In genomic region chr19:10568826-10569651, GRCh38 we compare ENCODE assay signal across 8 cellular contexts. TPM values are rescaled to one million over a fixed set of nuclear protein-coding genes. Genes with fewer than 3 reads are reported as not detected.
DNase-seq lines count a peak whose midpoint lies in the region; ATAC-seq and TF ChIP-seq lines count a peak whose summit lies in the region.

TSS of gene CDKN2D (minus strand) at chr19:10568979. CDS start at chr19:10568653, 326 bp downstream.

- H3K79me1 ChIP-seq in trophoblast cell (ENCODE audit: low read length) = peaks cover 9% of the 10 kb centered on the region

- ATAC-seq in HG02763 (IDR thresholded peaks at IDR 0.05; ENCODE audit: unreplicated experiment) = peak; percentile 66
- ATAC-seq in activated naive CD8-positive, alpha-beta T cell treated with anti-CD3 and anti-CD28 coated beads, Interleukin-2, amount 50 U/mL, for 24 hours = peak; percentile 78

- no peaks in the 10 kb centered on the region for H3K9me3 Mint-ChIP-seq in activated naive CD8-positive, alpha-beta T cell treated with anti-CD3 and anti-CD28 coated beads, Interleukin-2, amount 50 U/mL, for 24 hours
- H3K9me3 Mint-ChIP-seq in type B pancreatic cell = no peaks in the 10 kb centered on the region

- H3K4me3 Mint-ChIP-seq in activated naive CD8-positive, alpha-beta T cell treated with anti-CD3 and anti-CD28 coated beads, Interleukin-2, amount 50 U/mL, for 24 hours = peak within 1 kb of the TSS; percentile 98
- peak within 1 kb of the TSS; percentile 88 for H3K4me3 Mint-ChIP-seq in type B pancreatic cell

- no CpG with 5 or more reads among the region's 71 CpGs for WGBS in trophoblast cell (ENCODE audit: extremely low coverage, insufficient coverage, insufficient read length)

- H3K36me3 Mint-ChIP-seq in activated naive CD8-positive, alpha-beta T cell treated with anti-CD3 and anti-CD28 coated beads, Interleukin-2, amount 50 U/mL, for 24 hours (ENCODE audit: low read depth) = peaks cover 21% of the 10 kb centered on the region
- no peaks in the 10 kb centered on the region for H3K36me3 Mint-ChIP-seq in type B pancreatic cell

- H3K27ac Mint-ChIP-seq in activated naive CD8-positive, alpha-beta T cell treated with anti-CD3 and anti-CD28 coated beads, Interleukin-2, amount 50 U/mL, for 24 hours = peak within 1 kb of the TSS; percentile 100
- H3K27ac Mint-ChIP-seq in type B pancreatic cell = peak within 1 kb of the TSS; percentile 88

- H2BK120ac ChIP-seq in trophoblast cell (ENCODE audit: insufficient read depth, low read length, poor library complexity) = no peak within 1 kb of the TSS

- H3K36me3 ChIP-seq in cardiac muscle cell (no peaks in the 10 kb centered on the region), trophoblast cell (ENCODE audit: control insufficient read depth in 1 of 2, insufficient read depth in 2 of 2, low read length in 2 of 2) (peaks cover under 1 to 3% of the 10 kb centered on the region in 2 experiments)

- H3K4ac ChIP-seq in trophoblast cell (ENCODE audit: low read depth, low read length) = no peak within 1 kb of the TSS

- H3K79me2 ChIP-seq in trophoblast cell (ENCODE audit: control insufficient read depth, insufficient read depth, low read length, poor library complexity) = peaks cover 9% of the 10 kb centered on the region

- peak within 1 kb of the TSS; percentile 49 for H3K14ac ChIP-seq in trophoblast cell (ENCODE audit: low read length)

- H4K12ac ChIP-seq in trophoblast cell (ENCODE audit: low read depth, low read length) = no peak within 1 kb of the TSS

- H3K27me3 Mint-ChIP-seq in activated naive CD8-positive, alpha-beta T cell treated with anti-CD3 and anti-CD28 coated beads, Interleukin-2, amount 50 U/mL, for 24 hours = no peaks in the 10 kb centered on the region
- H3K27me3 Mint-ChIP-seq in type B pancreatic cell = no peaks in the 10 kb centered on the region

- peak within 1 kb of the TSS; percentile 85 for H3K4me2 ChIP-seq in trophoblast cell (ENCODE audit: low read length)

- DNase-seq in NCI-H1417 treated with DMSO at 0.1 percent for 48 hours (lab: John Stamatoyannopoulos, UW) (peak; percentile 96), SW480 (ENCODE audit: low spot score) (peak; percentile 99), cardiac muscle cell (ENCODE audit: low read depth in 1 of 2, low spot score in 1 of 2) (peak; percentile 100), trophoblast cell (peak; percentile 99 to 100), type B pancreatic cell (ENCODE audit: extremely low spot score, unreplicated experiment) (peak; percentile 100)
- DNase-seq in activated naive CD8-positive, alpha-beta T cell treated with anti-CD3 and anti-CD28 coated beads, Interleukin-2, amount 50 U/mL, for 24 hours = peak; percentile 100

- H3K4me1 ChIP-seq in cardiac muscle cell (ENCODE audit: low read depth) (peaks cover 10% of the 10 kb centered on the region), trophoblast cell (ENCODE audit: control insufficient read depth in 1 of 2, insufficient read depth in 2 of 2, low read length in 2 of 2) (peaks cover 9 to 14% of the 10 kb centered on the region in 2 experiments)

- H2AK5ac ChIP-seq in trophoblast cell (ENCODE audit: low read length) = no peak within 1 kb of the TSS

- H3K4me1 Mint-ChIP-seq in activated naive CD8-positive, alpha-beta T cell treated with anti-CD3 and anti-CD28 coated beads, Interleukin-2, amount 50 U/mL, for 24 hours = peaks cover 52% of the 10 kb centered on the region
- H3K4me1 Mint-ChIP-seq in type B pancreatic cell (ENCODE audit: unreplicated experiment) = peaks cover 45% of the 10 kb centered on the region

- H2BK5ac ChIP-seq in trophoblast cell (ENCODE audit: low read depth, low read length, poor library complexity) = peak within 1 kb of the TSS; percentile 1

- peak within 1 kb of the TSS; percentile 60 for H3K9ac ChIP-seq in trophoblast cell (ENCODE audit: low read length)

- H3K27me3 ChIP-seq in cardiac muscle cell = peaks cover 8% of the 10 kb centered on the region
- H3K27me3 ChIP-seq in trophoblast cell (ENCODE audit: insufficient read depth, low read length) = no peaks in the 10 kb centered on the region

- H2AFZ ChIP-seq in trophoblast cell (ENCODE audit: insufficient read depth, low read length, poor library complexity) = peak within 1 kb of the TSS; percentile 81

- H3K4me3 ChIP-seq in cardiac muscle cell = peak within 1 kb of the TSS; percentile 51
- peak within 1 kb of the TSS; percentile 73 for H3K4me3 ChIP-seq in trophoblast cell (ENCODE audit: low read depth, low read length)

- H3K18ac ChIP-seq in trophoblast cell (ENCODE audit: low read length) = peak within 1 kb of the TSS; percentile 43

- H3K27ac ChIP-seq in cardiac muscle cell (peak within 1 kb of the TSS; percentile 80), trophoblast cell (ENCODE audit: low read depth, low read length) (peak within 1 kb of the TSS; percentile 62)

- no peak within 1 kb of the TSS for H2BK12ac ChIP-seq in trophoblast cell (ENCODE audit: low read length)

- peak within 1 kb of the TSS; percentile 5 for H4K8ac ChIP-seq in trophoblast cell (ENCODE audit: low read depth, low read length)

- no peak within 1 kb of the TSS for H3K23ac ChIP-seq in trophoblast cell (ENCODE audit: low read length)

- H3K9me3 ChIP-seq in cardiac muscle cell (ENCODE audit: low read depth) (no peaks in the 10 kb centered on the region), trophoblast cell (ENCODE audit: insufficient read depth, low read depth, low read length) (peaks cover 2% of the 10 kb centered on the region)

- peak within 1 kb of the TSS; percentile 2 for H4K91ac ChIP-seq in trophoblast cell (ENCODE audit: low read depth, low read length)

- TF ChIP-seq CTCF in GM12873 (IDR thresholded peaks at IDR 0.05; ENCODE audit: insufficient read depth, low read depth, low read length, missing control alignments) (peak; percentile 10), cardiac muscle cell (IDR thresholded peaks at IDR 0.05; ENCODE audit: low read depth, low read length) (peak; percentile 10), type B pancreatic cell (conservative IDR thresholded peaks at IDR 0.05) (peak; percentile 50)

RNA-seq across cellular contexts. Expression of gene CDKN2D, which starts in this region (rescaled TPM):
- 11.1 and 15.3 TPM in 2 replicates for total RNA-seq in cardiac muscle cell
- 17.6 and 33.4 TPM in 2 replicates for polyA plus RNA-seq in cardiac muscle cell
- 2.6 and 2.7 TPM in 2 replicates for polyA plus RNA-seq in trophoblast cell (2013)
- total RNA-seq in type B pancreatic cell (ENCODE audit: low replicate concordance) = 4.8 and 6.5 TPM in 2 replicates

Comparison
In these comparisons a context has a peak if more than half of its experiments do, and no peak if none do; other contexts are left out.
1. Peak in every context shown above with its lines: DNase-seq, ATAC-seq, H3K4me3 ChIP-seq and H3K27ac ChIP-seq.